Comparison of ENCODE assay signal across 8 cellular contexts in the genomic region with DNA sequence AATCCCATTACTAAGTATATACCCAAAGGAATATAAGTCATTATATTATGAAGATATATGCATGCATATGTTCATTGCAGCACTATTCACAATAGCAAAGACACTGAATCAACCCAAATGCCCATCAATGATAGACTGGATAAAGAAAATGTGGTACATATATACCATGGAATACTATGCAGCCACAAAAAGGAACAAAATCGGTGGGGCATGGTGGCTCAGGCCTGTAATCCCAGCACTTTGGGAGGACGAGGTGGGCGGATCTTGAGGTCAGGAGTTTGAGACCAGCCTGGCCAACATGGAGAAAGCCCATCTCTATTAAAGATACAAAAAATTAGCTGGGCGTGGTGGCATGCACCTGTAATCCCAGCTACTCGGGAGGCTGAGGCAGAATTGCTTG. TPM values are rescaled to one million over a fixed set of nuclear protein-coding genes. Genes with fewer than 3 reads are reported as not detected.
A peak's percentile ranks its signal among the peaks of the same experiment; 100 is the strongest.
DNase-seq lines count a peak whose midpoint lies in the region; ATAC-seq and TF ChIP-seq lines count a peak whose summit lies in the region.
"Not testable (repeated sequence)": the region's sequence is repeated elsewhere in the genome, so short reads cannot be mapped to it uniquely, and the experiment has no call there.
"Had no signal": no experiment of that assay in that cellular context is flagged by ENCODE, and none has a peak within 500 bp of the region (broad histone marks: within the 10 kb centered on the region; RNA-seq: fewer than 3 reads in every experiment).

No MANE protein-coding gene starts in this region.

- H3K27ac Mint-ChIP-seq in CD4-positive, alpha-beta T cell = peak overlapping the region; percentile 81
- peak overlapping the region; percentile 86 to 91 for H3K27ac Mint-ChIP-seq in T-cell
- peak overlapping the region; percentile 36 for H3K27ac Mint-ChIP-seq in activated T-helper 17 cell treated with anti-CD3 and anti-CD28 coated beads, Interleukin-2, amount 50 U/mL, for 72 hours
- H3K27ac Mint-ChIP-seq in central memory CD8-positive, alpha-beta T cell (ENCODE audit: low read depth) = peak overlapping the region; percentile 81
- H3K27ac Mint-ChIP-seq in stimulated activated naive CD8-positive, alpha-beta T cell treated with anti-CD3 and anti-CD28 coated beads, Interleukin-15, Interleukin-2, amounts not matched to agents 100 ng/mL and 50 ng/mL, for 24 hours = peak overlapping the region; percentile 90

- peaks cover 15% of the 10 kb centered on the region for H3K4me1 ChIP-seq in HEK293 (ENCODE audit: control insufficient read depth, insufficient read depth, low read length)
- H3K4me1 ChIP-seq in neutrophil (ENCODE audit: control insufficient read depth in 1 of 2, insufficient read depth in 1 of 2, low read depth in 1 of 2, low read length in 1 of 2) = peaks cover 82 to 94% of the 10 kb centered on the region in 2 experiments

- intact Hi-C loops in CD4-positive, alpha-beta T cell (cut with DNase I, micrococcal nuclease) = not testable (repeated sequence)

- peaks cover 74% of the 10 kb centered on the region for H3K4me1 Mint-ChIP-seq in CD4-positive, alpha-beta T cell (ENCODE audit: low read depth)
- peaks cover 67 to 74% (median 74%) of the 10 kb centered on the region in 3 donors for H3K4me1 Mint-ChIP-seq in T-cell
- peaks cover 31% of the 10 kb centered on the region for H3K4me1 Mint-ChIP-seq in activated T-helper 17 cell treated with anti-CD3 and anti-CD28 coated beads, Interleukin-2, amount 50 U/mL, for 72 hours
- peaks cover 69% of the 10 kb centered on the region for H3K4me1 Mint-ChIP-seq in central memory CD8-positive, alpha-beta T cell
- peaks cover 80% of the 10 kb centered on the region for H3K4me1 Mint-ChIP-seq in stimulated activated naive CD8-positive, alpha-beta T cell treated with anti-CD3 and anti-CD28 coated beads, Interleukin-15, Interleukin-2, amounts not matched to agents 100 ng/mL and 50 ng/mL, for 24 hours (ENCODE audit: low read depth)

- H3K9me3 Mint-ChIP-seq in CD4-positive, alpha-beta T cell; T-cell; activated T-helper 17 cell treated with anti-CD3 and anti-CD28 coated beads, Interleukin-2, amount 50 U/mL, for 72 hours; central memory CD8-positive, alpha-beta T cell; stimulated activated naive CD8-positive, alpha-beta T cell treated with anti-CD3 and anti-CD28 coated beads, Interleukin-15, Interleukin-2, amounts not matched to agents 100 ng/mL and 50 ng/mL, for 24 hours: not testable (repeated sequence)

- not testable (repeated sequence) for ATAC-seq in CD4-positive, alpha-beta T cell (ENCODE audit: poor library complexity); T-cell (replicated peaks in 1 of 4); activated T-helper 17 cell treated with anti-CD3 and anti-CD28 coated beads, Interleukin-2, amount 50 U/mL, for 72 hours (replicated peaks); central memory CD8-positive, alpha-beta T cell (replicated peaks; ENCODE audit: extremely low read depth, poor library complexity, severe bottlenecking)

- POLR2A ChIA-PET in CD4-positive, alpha-beta T cell (lab: Charles Lee) = interaction anchor here (1.1 to 1.7 kb wide), 2 partner anchors 15 to 23 kb away, joined by 3 read pairs; partner anchors contain the start of gene NIN
- POLR2A ChIA-PET in HEK293 (lab: Yijun Ruan, JAX); T-cell (lab: Charles Lee): not testable (repeated sequence)

- DNase-seq in CD4-positive, alpha-beta T cell; T-cell; central memory CD8-positive, alpha-beta T cell (ENCODE audit: low spot score in 2 of 2): not testable (repeated sequence)

- H3K36me3 ChIP-seq in HEK293 (ENCODE audit: control insufficient read depth in 2 of 2, insufficient read depth in 1 of 2, low read length in 2 of 2); neutrophil: not testable (repeated sequence)

- H3K27ac ChIP-seq in CD4-positive, alpha-beta T cell (ENCODE audit: low read depth, low read length); HEK293 (ENCODE audit: extremely low read depth, low read depth, low read length): not testable (repeated sequence)
- peak overlapping the region; percentile 89 for H3K27ac ChIP-seq in neutrophil

- H3K27me3 ChIP-seq in CD4-positive, alpha-beta T cell (ENCODE audit: control insufficient read depth, insufficient read depth, low read length); neutrophil: not testable (repeated sequence)

- H3K4me3 ChIP-seq in HEK293 (ENCODE audit: low read depth, low read length); neutrophil (ENCODE audit: low read depth in 1 of 2, low read length in 1 of 2): not testable (repeated sequence)

- H3K27me3 Mint-ChIP-seq in CD4-positive, alpha-beta T cell; T-cell; activated T-helper 17 cell treated with anti-CD3 and anti-CD28 coated beads, Interleukin-2, amount 50 U/mL, for 72 hours; central memory CD8-positive, alpha-beta T cell; stimulated activated naive CD8-positive, alpha-beta T cell treated with anti-CD3 and anti-CD28 coated beads, Interleukin-15, Interleukin-2, amounts not matched to agents 100 ng/mL and 50 ng/mL, for 24 hours: not testable (repeated sequence)

- not testable (repeated sequence) for H3K9me3 ChIP-seq in CD4-positive, alpha-beta T cell (ENCODE audit: control insufficient read depth, low read length); HEK293 (ENCODE audit: control insufficient read depth, insufficient read depth, low read depth, low read length); neutrophil

- peaks cover 52% of the 10 kb centered on the region for H3K36me3 Mint-ChIP-seq in CD4-positive, alpha-beta T cell (ENCODE audit: low read depth)
- H3K36me3 Mint-ChIP-seq in T-cell = peaks cover 33% of the 10 kb centered on the region
- peaks cover 20% of the 10 kb centered on the region for H3K36me3 Mint-ChIP-seq in activated T-helper 17 cell treated with anti-CD3 and anti-CD28 coated beads, Interleukin-2, amount 50 U/mL, for 72 hours (ENCODE audit: low read depth)
- H3K36me3 Mint-ChIP-seq in central memory CD8-positive, alpha-beta T cell (ENCODE audit: insufficient read depth) = peaks cover 29% of the 10 kb centered on the region
- H3K36me3 Mint-ChIP-seq in stimulated activated naive CD8-positive, alpha-beta T cell treated with anti-CD3 and anti-CD28 coated beads, Interleukin-15, Interleukin-2, amounts not matched to agents 100 ng/mL and 50 ng/mL, for 24 hours (ENCODE audit: low read depth) = peaks cover 54% of the 10 kb centered on the region

- not testable (repeated sequence) for TF ChIP-seq CTCF in CD4-positive, alpha-beta T cell (IDR thresholded peaks at IDR 0.05); HEK293 (tag by site-specific recombination; IDR thresholded peaks at IDR 0.05); neutrophil (IDR thresholded peaks at IDR 0.05)

- H3K4me3 Mint-ChIP-seq in CD4-positive, alpha-beta T cell; T-cell; activated T-helper 17 cell treated with anti-CD3 and anti-CD28 coated beads, Interleukin-2, amount 50 U/mL, for 72 hours; central memory CD8-positive, alpha-beta T cell; stimulated activated naive CD8-positive, alpha-beta T cell treated with anti-CD3 and anti-CD28 coated beads, Interleukin-15, Interleukin-2, amounts not matched to agents 100 ng/mL and 50 ng/mL, for 24 hours: not testable (repeated sequence)

- CTCF ChIA-PET in CD4-positive, alpha-beta T cell (lab: Charles Lee); T-cell (lab: Charles Lee): not testable (repeated sequence)
- CTCF ChIA-PET in HEK293 (lab: Yijun Ruan, JAX) = interaction anchor here (0.6 to 1.0 kb wide), 2 partner anchors 39 to 494 kb away, joined by 3 to 4 read pairs; no protein-coding TSS in a partner anchor

TF ChIP-seq in HEK293, 187 proteins besides CTCF, POLR2A, EP300 and RAD21:
- TF ChIP-seq ZNF146 (tag by site-specific recombination; IDR thresholded peaks at IDR 0.05) (peak; percentile 83), ZNF580 (tag by site-specific recombination; IDR thresholded peaks at IDR 0.05) (0 out of 2 replicates have a peak, but pooled peaks have one; percentile 64)

RNA-seq across cellular contexts. Expression of gene NIN, which starts 15.4 kb away (rescaled TPM):
- 10 to 100 TPM; 96.8 to 98.5 TPM for total RNA-seq in CD4-positive, alpha-beta T cell
- 100 to 1,000 TPM in 3 of 5 donors, 10 to 100 TPM in 2; 92.8 to 141 (median 106) TPM for total RNA-seq in T-cell
- 10 to 100 TPM; 25.9 to 42.2 TPM for total RNA-seq in activated T-helper 17 cell treated with anti-CD3 and anti-CD28 coated beads, Interleukin-2, amount 50 U/mL, for 72 hours

RNA-seq across cellular contexts. Expression of gene ABHD12B, which starts 56.3 kb away (rescaled TPM):
- total RNA-seq in CD4-positive, alpha-beta T cell = not detected
- not detected for total RNA-seq in T-cell
- not detected for total RNA-seq in activated T-helper 17 cell treated with anti-CD3 and anti-CD28 coated beads, Interleukin-2, amount 50 U/mL, for 72 hours
- total RNA-seq: Calu3 had no signal

Comparison
In these comparisons a context has a peak if more than half of its experiments do, and no peak if none do; other contexts are left out.
1. H3K27ac Mint-ChIP-seq: peak in every context shown above with its lines; median percentile 90 in stimulated activated naive CD8-positive, alpha-beta T cell treated with anti-CD3 and anti-CD28 coated beads, Interleukin-15, Interleukin-2, amounts not matched to agents 100 ng/mL and 50 ng/mL, for 24 hours; 88 in T-cell; 81 in CD4-positive, alpha-beta T cell; 81 in central memory CD8-positive, alpha-beta T cell; 36 in activated T-helper 17 cell treated with anti-CD3 and anti-CD28 coated beads, Interleukin-2, amount 50 U/mL, for 72 hours.